In genomic region chr2:69915050-69915945, GRCh38 we compare ENCODE assay signal across 8 cellular contexts. TPM values are rescaled to one million over a fixed set of nuclear protein-coding genes. Genes with fewer than 3 reads are reported as not detected.
DNase-seq lines count a peak whose midpoint lies in the region; TF ChIP-seq lines count a peak whose summit lies in the region.

TSS of gene MXD1 (plus strand) at chr2:69915109. CDS start at chr2:69915331, 222 bp downstream.

- H2AFZ ChIP-seq in OCI-LY7 (ENCODE audit: low read length), result peak within 1 kb of the TSS; percentile 74; the same call in 1 of the 2 replicates

- no peak for TF ChIP-seq EP300 in suprapubic skin (IDR thresholded peaks at IDR 0.05)

- peak in 1 of 2 donors; percentile 24 for TF ChIP-seq RAD21 in liver (IDR thresholded peaks at IDR 0.05)

- TF ChIP-seq CTCF in A673 (conservative IDR thresholded peaks at IDR 0.05; ENCODE audit: low read depth, low read length) (no peak), GM12864 (IDR thresholded peaks at IDR 0.05; ENCODE audit: low read depth, low read length, missing control alignments) (no peak), OCI-LY7 (conservative IDR thresholded peaks at IDR 0.05; ENCODE audit: low read length) (no peak), liver (IDR thresholded peaks at IDR 0.05; ENCODE audit: low read depth, low read length, missing input control) (no peak), suprapubic skin (IDR thresholded peaks at IDR 0.05) (no peak)

- H3K27ac ChIP-seq in A673 (ENCODE audit: low read depth, low read length, poor library complexity, severe bottlenecking) (peak within 1 kb of the TSS; percentile 89), OCI-LY7 (ENCODE audit: low read depth, low read length, poor library complexity, severe bottlenecking) (peak within 1 kb of the TSS; percentile 58), liver (ENCODE audit: low read depth in 1 of 2, low read length in 2 of 2) (peak within 1 kb of the TSS; percentile 99 to 100), suprapubic skin (peak within 1 kb of the TSS; percentile 96)

- H3K4me1 ChIP-seq in A673 (ENCODE audit: insufficient read depth, low read length, poor library complexity, severe bottlenecking), result no peaks in the 10 kb centered on the region
- peaks cover 40% of the 10 kb centered on the region for H3K4me1 ChIP-seq in OCI-LY7 (ENCODE audit: insufficient read depth, low read length, poor library complexity, severe bottlenecking)
- peaks cover 0 to 8% (median 4%) of the 10 kb centered on the region in 4 donors for H3K4me1 ChIP-seq in liver (ENCODE audit: control insufficient read depth in 4 of 4, insufficient read depth in 4 of 4, low read length in 3 of 4)
- H3K4me1 ChIP-seq in suprapubic skin, result peaks cover 43% of the 10 kb centered on the region

- no peaks in the 10 kb centered on the region for H4K20me1 ChIP-seq in OCI-LY7 (ENCODE audit: insufficient read depth, low read length)

- WGBS in liver, result under 1% methylated on average over 76 of the region's 76 CpGs
- WGBS in suprapubic skin, result under 1% methylated on average over 16 of the region's 76 CpGs

- H3K4me3 ChIP-seq in A673 (ENCODE audit: low read depth, low read length, poor library complexity, severe bottlenecking), result peak within 1 kb of the TSS; percentile 73
- peak within 1 kb of the TSS; percentile 73 for H3K4me3 ChIP-seq in GM12864 (ENCODE audit: low read depth, low read length)
- peak within 1 kb of the TSS; percentile 91 for H3K4me3 ChIP-seq in OCI-LY7 (ENCODE audit: low read depth, low read length, poor library complexity, severe bottlenecking)
- peak within 1 kb of the TSS; percentile 66 to 94 (median 71) for H3K4me3 ChIP-seq in liver (ENCODE audit: low read depth in 1 of 3, low read length in 3 of 3)
- H3K4me3 ChIP-seq in suprapubic skin, result peak within 1 kb of the TSS; percentile 88

- no peaks in the 10 kb centered on the region for H3K79me2 ChIP-seq in OCI-LY7 (ENCODE audit: insufficient read depth, low read depth, low read length)

- CTCF ChIA-PET in A673 (lab: Charles Lee), result interaction anchor here (0.5 to 1.6 kb wide), 4 partner anchors 156 to 386 kb away, joined by 4 to 6 read pairs (median 5); partner anchors contain the start of genes FAM136A and PCYOX1
- CTCF ChIA-PET in OCI-LY7 (lab: Charles Lee; ENCODE audit: unreplicated experiment), result interaction anchor here (0.9 to 1.5 kb wide), 2 partner anchors 22 to 191 kb away, joined by 4 to 6 read pairs; partner anchors contain the start of gene SNRNP27

- H3K4me2 ChIP-seq in OCI-LY7 (ENCODE audit: low read length), result peak within 1 kb of the TSS; percentile 92

- peak; percentile 87 to 97 for TF ChIP-seq POLR2A in suprapubic skin (IDR thresholded peaks at IDR 0.05)

- H3K9me2 ChIP-seq in OCI-LY7 (ENCODE audit: insufficient read depth, low read length), result no peaks in the 10 kb centered on the region

- intact Hi-C loops in A673 (cut with micrococcal nuclease; ENCODE audit: unreplicated experiment) (loop anchor here (2.0 kb wide), 1 partner anchor 156 kb away; no protein-coding TSS in a partner anchor), OCI-LY7 (cut with micrococcal nuclease; ENCODE audit: unreplicated experiment) (loop anchor here (2.0 kb wide), 2 partner anchors 156 to 378 kb away; partner anchors contain the start of gene SNRPG)

- H3K9me3 ChIP-seq in A673 (ENCODE audit: low read depth, low read length, poor library complexity, severe bottlenecking), result no peaks in the 10 kb centered on the region
- H3K9me3 ChIP-seq in OCI-LY7 (ENCODE audit: low read length), result no peaks in the 10 kb centered on the region
- no peaks in the 10 kb centered on the region for H3K9me3 ChIP-seq in liver (ENCODE audit: control insufficient read depth in 4 of 4, low read length in 3 of 4)
- no peaks in the 10 kb centered on the region for H3K9me3 ChIP-seq in suprapubic skin

- H3K36me3 ChIP-seq in A673 (ENCODE audit: insufficient read depth, low read length, poor library complexity, severe bottlenecking) (no peaks in the 10 kb centered on the region), OCI-LY7 (ENCODE audit: insufficient read depth, low read length) (peaks cover 9% of the 10 kb centered on the region; the same call in 1 of the 2 replicates), liver (ENCODE audit: control insufficient read depth in 4 of 4, insufficient read depth in 3 of 4, low read depth in 1 of 4, low read length in 3 of 4) (peaks cover 0 to 8% (median 2%) of the 10 kb centered on the region in 4 donors), suprapubic skin (peaks cover 16% of the 10 kb centered on the region)

- peak within 1 kb of the TSS; percentile 83 to 95 for H3K9ac ChIP-seq in liver (ENCODE audit: low read depth in 1 of 2, low read length in 2 of 2)

- DNase-seq in A673 (ENCODE audit: low spot score) (no peak), GM12864 (ENCODE audit: low read depth) (no peak), OCI-LY7 (ENCODE audit: low spot score) (no peak), cerebellum (ENCODE audit: low spot score) (no peak), suprapubic skin (ENCODE audit: low spot score in 2 of 2) (no peak), NCI-H446 (lab: John Stamatoyannopoulos, UW) (no peak), DMS114 treated with DMSO at 0.1 percent for 48 hours (lab: John Stamatoyannopoulos, UW; ENCODE audit: unreplicated experiment) (no peak)

- POLR2A ChIA-PET in A673 (lab: Charles Lee; ENCODE audit: low non-redundant PET) (interaction anchor here (0.6 to 1.5 kb wide), 2 partner anchors 18 to 378 kb away, joined by 7 to 8 read pairs; partner anchors contain the start of gene SNRPG), OCI-LY7 (lab: Charles Lee) (interaction anchor here (0.6 to 3.2 kb wide), 27 partner anchors 8 to 378 kb away, joined by 3 to 19 read pairs (median 5); partner anchors contain the start of genes C2orf42, PCYOX1, SNRNP27 and SNRPG)

- H3K27me3 ChIP-seq in A673 (replicated peaks; ENCODE audit: insufficient read depth, low read depth, low read length, poor library complexity) (no peaks in the 10 kb centered on the region), liver (ENCODE audit: control insufficient read depth in 4 of 4, insufficient read depth in 4 of 4, low read length in 3 of 4) (no peaks in the 10 kb centered on the region), suprapubic skin (no peaks in the 10 kb centered on the region)

- BruUV-seq in A673 (replicated peaks; lab: Mats Ljungman, UMichigan), result no TSS peak
- BruUV-seq in OCI-LY7 (replicated peaks; lab: Mats Ljungman, UMichigan), result no TSS peak

TF ChIP-seq in liver, 16 proteins besides CTCF, POLR2A, EP300 and RAD21:
- TF ChIP-seq, protein P1, sequence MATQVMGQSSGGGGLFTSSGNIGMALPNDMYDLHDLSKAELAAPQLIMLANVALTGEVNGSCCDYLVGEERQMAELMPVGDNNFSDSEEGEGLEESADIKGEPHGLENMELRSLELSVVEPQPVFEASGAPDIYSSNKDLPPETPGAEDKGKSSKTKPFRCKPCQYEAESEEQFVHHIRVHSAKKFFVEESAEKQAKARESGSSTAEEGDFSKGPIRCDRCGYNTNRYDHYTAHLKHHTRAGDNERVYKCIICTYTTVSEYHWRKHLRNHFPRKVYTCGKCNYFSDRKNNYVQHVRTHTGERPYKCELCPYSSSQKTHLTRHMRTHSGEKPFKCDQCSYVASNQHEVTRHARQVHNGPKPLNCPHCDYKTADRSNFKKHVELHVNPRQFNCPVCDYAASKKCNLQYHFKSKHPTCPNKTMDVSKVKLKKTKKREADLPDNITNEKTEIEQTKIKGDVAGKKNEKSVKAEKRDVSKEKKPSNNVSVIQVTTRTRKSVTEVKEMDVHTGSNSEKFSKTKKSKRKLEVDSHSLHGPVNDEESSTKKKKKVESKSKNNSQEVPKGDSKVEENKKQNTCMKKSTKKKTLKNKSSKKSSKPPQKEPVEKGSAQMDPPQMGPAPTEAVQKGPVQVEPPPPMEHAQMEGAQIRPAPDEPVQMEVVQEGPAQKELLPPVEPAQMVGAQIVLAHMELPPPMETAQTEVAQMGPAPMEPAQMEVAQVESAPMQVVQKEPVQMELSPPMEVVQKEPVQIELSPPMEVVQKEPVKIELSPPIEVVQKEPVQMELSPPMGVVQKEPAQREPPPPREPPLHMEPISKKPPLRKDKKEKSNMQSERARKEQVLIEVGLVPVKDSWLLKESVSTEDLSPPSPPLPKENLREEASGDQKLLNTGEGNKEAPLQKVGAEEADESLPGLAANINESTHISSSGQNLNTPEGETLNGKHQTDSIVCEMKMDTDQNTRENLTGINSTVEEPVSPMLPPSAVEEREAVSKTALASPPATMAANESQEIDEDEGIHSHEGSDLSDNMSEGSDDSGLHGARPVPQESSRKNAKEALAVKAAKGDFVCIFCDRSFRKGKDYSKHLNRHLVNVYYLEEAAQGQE (IDR thresholded peaks at IDR 0.05), result peak; percentile 69
- no peak for TF ChIP-seq JUND (IDR thresholded peaks at IDR 0.05)
- no peak for TF ChIP-seq SP1 (IDR thresholded peaks at IDR 0.05)
- no peak for TF ChIP-seq EGR1 (IDR thresholded peaks at IDR 0.05; ENCODE audit: low read depth in 2 of 2)
- TF ChIP-seq YY1 (IDR thresholded peaks at IDR 0.05), result peak; percentile 45
- TF ChIP-seq TAF1 (conservative IDR thresholded peaks at IDR 0.05), result peak; percentile 88

RNA-seq across cellular contexts. Expression of gene MXD1, which starts in this region (rescaled TPM):
- total RNA-seq in A673 (2021) (2.7 and 3.7 TPM in 2 replicates), OCI-LY7 (2022) (2.8 and 2.9 TPM in 2 replicates), cerebellum (11.2 TPM), liver (1 to 10 TPM; 5.1 to 8.5 TPM), suprapubic skin (10 to 100 TPM; 12.5 to 18.6 (median 15.7) TPM)
- total RNA-seq in OCI-LY7 (2014; rRNA removed; shearing (Covaris generic)), result 1.1 and 2.2 TPM in 2 replicates
- polyA plus RNA-seq in liver, result 1 to 10 TPM; 1.4 to 6.5 TPM
